23 cellular contexts compared by ENCODE assay signal in the genomic region with DNA sequence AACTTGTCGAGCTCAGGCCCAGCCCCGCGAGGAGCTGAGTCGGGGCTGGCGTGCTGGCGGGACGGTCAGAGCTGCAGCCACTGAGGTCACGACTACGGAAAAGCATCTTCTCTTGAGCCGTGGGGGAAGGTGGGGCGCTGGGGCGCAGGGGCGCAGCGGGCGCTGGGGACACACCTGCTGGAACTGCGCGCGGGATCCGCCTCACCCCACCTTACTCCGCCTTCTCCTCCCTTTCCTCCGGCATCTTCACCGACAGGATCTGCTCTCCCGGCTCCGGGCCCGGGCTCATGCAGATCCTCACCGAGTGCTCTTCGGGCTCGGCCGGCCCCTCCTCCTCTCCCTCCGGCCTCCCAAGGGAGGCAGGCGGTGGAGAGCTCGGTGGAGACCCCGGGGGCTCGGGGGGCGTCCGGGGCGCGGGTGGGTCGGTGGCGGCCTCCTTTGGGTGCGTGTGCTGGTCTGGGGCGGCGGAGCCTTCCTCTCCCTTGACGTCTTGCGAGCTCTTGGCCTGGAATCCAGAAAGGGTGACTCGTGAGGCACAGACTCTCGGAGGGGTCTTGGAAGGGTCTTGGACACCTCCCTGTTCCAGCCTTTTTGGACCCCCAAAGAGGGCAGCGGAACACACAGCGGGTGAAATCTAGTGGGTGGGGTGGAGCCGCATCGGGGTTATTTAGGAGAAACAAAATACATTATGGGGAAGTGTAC.
DNase-seq lines count a peak whose midpoint lies in the region; ATAC-seq and TF ChIP-seq lines count a peak whose summit lies in the region.
"Had no signal": no experiment of that assay in that cellular context is flagged by ENCODE, and none has a peak within 500 bp of the region (broad histone marks: within the 10 kb centered on the region; RNA-seq: fewer than 3 reads in every experiment).

No MANE protein-coding gene starts in this region.

- peak overlapping the region; percentile 55 for H3K4me3 Mint-ChIP-seq in WTC11
- H3K4me3 Mint-ChIP-seq in activated T-helper 17 cell treated with anti-CD3 and anti-CD28 coated beads, Interleukin-2, amount 50 U/mL, for 72 hours = no peak overlapping the region
- H3K4me3 Mint-ChIP-seq: activated CD4-positive, alpha-beta memory T cell treated with anti-CD3 and anti-CD28 coated beads, Interleukin-2, amount 10 ng/mL, durations not matched to agents 7 days and 5 days; activated naive CD8-positive, alpha-beta T cell treated with anti-CD3 and anti-CD28 coated beads, Interleukin-2, amount 10 ng/mL, durations not matched to agents 7 days and 5 days; mesothelial cell of epicardium; nephron; stimulated activated naive CD8-positive, alpha-beta T cell treated with anti-CD3 and anti-CD28 coated beads, Interleukin-15, amount 100 ng/mL, for 72 hours had no signal

- no peak overlapping the region for H2BK120ac ChIP-seq in neuronal stem cell (ENCODE audit: low read depth, low read length)

- peaks cover 23% of the 10 kb centered on the region for H3K4me1 Mint-ChIP-seq in WTC11
- no peaks in the 10 kb centered on the region for H3K4me1 Mint-ChIP-seq in activated T-helper 17 cell treated with anti-CD3 and anti-CD28 coated beads, Interleukin-2, amount 50 U/mL, for 72 hours
- H3K4me1 Mint-ChIP-seq: activated CD4-positive, alpha-beta memory T cell treated with anti-CD3 and anti-CD28 coated beads, Interleukin-2, amount 10 ng/mL, durations not matched to agents 7 days and 5 days; activated naive CD8-positive, alpha-beta T cell treated with anti-CD3 and anti-CD28 coated beads, Interleukin-2, amount 10 ng/mL, durations not matched to agents 7 days and 5 days; stimulated activated naive CD8-positive, alpha-beta T cell treated with anti-CD3 and anti-CD28 coated beads, Interleukin-15, amount 100 ng/mL, for 72 hours had no signal

- no peak overlapping the region for H2AK5ac ChIP-seq in neuronal stem cell (ENCODE audit: low read depth, low read length)

- H3K27me3 Mint-ChIP-seq in WTC11 (ENCODE audit: low read depth) = peaks cover 27% of the 10 kb centered on the region
- peaks cover 46% of the 10 kb centered on the region for H3K27me3 Mint-ChIP-seq in activated T-helper 17 cell treated with anti-CD3 and anti-CD28 coated beads, Interleukin-2, amount 50 U/mL, for 72 hours

- POLR2A ChIA-PET in WTC11 (lab: Charles Lee) = interaction anchor here (0.5 to 0.6 kb wide), 2 partner anchors 22 to 1291 kb away, joined by 3 to 4 read pairs; no protein-coding TSS in a partner anchor

- no peak overlapping the region for H3K27ac Mint-ChIP-seq in WTC11
- no peak overlapping the region for H3K27ac Mint-ChIP-seq in activated T-helper 17 cell treated with anti-CD3 and anti-CD28 coated beads, Interleukin-2, amount 50 U/mL, for 72 hours
- H3K27ac Mint-ChIP-seq: activated CD4-positive, alpha-beta memory T cell treated with anti-CD3 and anti-CD28 coated beads, Interleukin-2, amount 10 ng/mL, durations not matched to agents 7 days and 5 days; activated naive CD8-positive, alpha-beta T cell treated with anti-CD3 and anti-CD28 coated beads, Interleukin-2, amount 10 ng/mL, durations not matched to agents 7 days and 5 days; mesothelial cell of epicardium; nephron; stimulated activated naive CD8-positive, alpha-beta T cell treated with anti-CD3 and anti-CD28 coated beads, Interleukin-15, amount 100 ng/mL, for 72 hours had no signal

- H2AFZ ChIP-seq in neuronal stem cell (ENCODE audit: low read length) = no peak overlapping the region
- H2AFZ ChIP-seq: hepatocyte, parathyroid adenoma had no signal

- peak; percentile 79 for ATAC-seq in WTC11
- no peak for ATAC-seq in activated T-helper 17 cell treated with anti-CD3 and anti-CD28 coated beads, Interleukin-2, amount 50 U/mL, for 72 hours (replicated peaks)
- ATAC-seq in HG03457 (IDR thresholded peaks at IDR 0.05; ENCODE audit: unreplicated experiment) = no peak
- ATAC-seq in GM21423 (IDR thresholded peaks at IDR 0.05; ENCODE audit: unreplicated experiment) = no peak
- ATAC-seq: activated CD4-positive, CD25-positive, alpha-beta regulatory T cell treated with anti-CD3 and anti-CD28 coated beads, Interleukin-2, amount 50 U/mL, for 24 hours; stimulated activated naive CD8-positive, alpha-beta T cell treated with anti-CD3 and anti-CD28 coated beads, Interleukin-15, amount 100 ng/mL, for 72 hours had no signal

- peak overlapping the region; percentile 17; the same call in 1 of the 2 replicates for H3K4me3 ChIP-seq in iPS DF 6.9 (ENCODE audit: low read length)
- H3K4me3 ChIP-seq in neuronal stem cell (ENCODE audit: low read length in 2 of 2) = peak overlapping the region in 1 of 2 donors; percentile 30
- H3K4me3 ChIP-seq: hepatocyte, right lobe of liver, transverse colon had no signal

- no peak overlapping the region for H3K14ac ChIP-seq in neuronal stem cell (ENCODE audit: low read length)

- H3K9me3 ChIP-seq in ES-I3 (ENCODE audit: control insufficient read depth, insufficient read depth, low read length) (no peaks in the 10 kb centered on the region), iPS DF 6.9 (ENCODE audit: control insufficient read depth, insufficient read depth, low read length) (no peaks in the 10 kb centered on the region), neuronal stem cell (replicated peaks in 1 of 2; ENCODE audit: control insufficient read depth in 2 of 2, insufficient read depth in 1 of 2, low read depth in 1 of 2, low read length in 2 of 2) (no peaks in the 10 kb centered on the region)
- H3K9me3 ChIP-seq: right lobe of liver, transverse colon had no signal

- H3K4me2 ChIP-seq in neuronal stem cell (ENCODE audit: insufficient read depth, low read length, poor library complexity, severe bottlenecking) = peak overlapping the region; percentile 29
- H3K4me2 ChIP-seq: hepatocyte had no signal

- peak; percentile 50 for DNase-seq in WTC11 (ENCODE audit: low spot score)
- no peak for DNase-seq in iPS DF 6.9 (ENCODE audit: low read depth, low spot score)
- DNase-seq in neuronal stem cell (ENCODE audit: low spot score) = no peak
- DNase-seq in GM20000 (ENCODE audit: low spot score) = no peak
- DNase-seq: activated CD4-positive, alpha-beta memory T cell treated with anti-CD3 and anti-CD28 coated beads, Interleukin-2, amount 10 ng/mL, durations not matched to agents 7 days and 5 days; activated effector memory CD4-positive, alpha-beta T cell treated with anti-CD3 and anti-CD28 coated beads, Interleukin-2, amount 50 U/mL, for 16 hours; activated naive CD8-positive, alpha-beta T cell treated with anti-CD3 and anti-CD28 coated beads, Interleukin-2, amount 10 ng/mL, durations not matched to agents 7 days and 5 days; erythroblast; foreskin fibroblast; NCI-H524 treated with DMSO at 0.1 percent for 48 hours; NK-92 treated with Interleukin-12 subunit alpha and Interleukin-12 subunit beta, amount 100 ng/mL, for 24 hours; right lobe of liver; stimulated activated naive CD8-positive, alpha-beta T cell treated with anti-CD3 and anti-CD28 coated beads, Interleukin-15, amount 100 ng/mL, for 72 hours; transverse colon had no signal

- CTCF ChIA-PET in WTC11 (lab: Charles Lee) = interaction anchor here (1.0 to 2.7 kb wide), 13 partner anchors 9 to 284 kb away, joined by 3 to 10 read pairs (median 5); partner anchors contain the start of gene USB1

- no peaks in the 10 kb centered on the region for H3K9me3 Mint-ChIP-seq in WTC11
- H3K9me3 Mint-ChIP-seq in activated T-helper 17 cell treated with anti-CD3 and anti-CD28 coated beads, Interleukin-2, amount 50 U/mL, for 72 hours = no peaks in the 10 kb centered on the region
- H3K9me3 Mint-ChIP-seq: activated CD4-positive, alpha-beta memory T cell treated with anti-CD3 and anti-CD28 coated beads, Interleukin-2, amount 10 ng/mL, durations not matched to agents 7 days and 5 days; activated naive CD8-positive, alpha-beta T cell treated with anti-CD3 and anti-CD28 coated beads, Interleukin-2, amount 10 ng/mL, durations not matched to agents 7 days and 5 days; mesothelial cell of epicardium; nephron; stimulated activated naive CD8-positive, alpha-beta T cell treated with anti-CD3 and anti-CD28 coated beads, Interleukin-15, amount 100 ng/mL, for 72 hours had no signal

- no peak overlapping the region for H3K23ac ChIP-seq in neuronal stem cell (ENCODE audit: low read depth, low read length, poor library complexity)

- H3K4me1 ChIP-seq in ES-I3 (ENCODE audit: insufficient read depth, low read length) (no peaks in the 10 kb centered on the region), iPS DF 6.9 (ENCODE audit: control insufficient read depth, insufficient read depth, low read length) (no peaks in the 10 kb centered on the region), neuronal stem cell (ENCODE audit: control insufficient read depth in 2 of 2, insufficient read depth in 1 of 2, low read depth in 1 of 2, low read length in 2 of 2) (no peaks in the 10 kb centered on the region)
- H3K4me1 ChIP-seq: parathyroid adenoma had no signal

- no peak overlapping the region for H4K91ac ChIP-seq in neuronal stem cell (ENCODE audit: low read depth, low read length, poor library complexity)

- H3K27ac ChIP-seq in iPS DF 6.9 (ENCODE audit: low read length) = no peak overlapping the region
- H3K27ac ChIP-seq in neuronal stem cell (replicated peaks; ENCODE audit: low read length) = no peak overlapping the region
- H3K27ac ChIP-seq: hepatocyte, parathyroid adenoma, right lobe of liver, transverse colon had no signal

- H3K36me3 Mint-ChIP-seq in WTC11 = no peaks in the 10 kb centered on the region
- H3K36me3 Mint-ChIP-seq in activated T-helper 17 cell treated with anti-CD3 and anti-CD28 coated beads, Interleukin-2, amount 50 U/mL, for 72 hours (ENCODE audit: low read depth) = no peaks in the 10 kb centered on the region
- H3K36me3 Mint-ChIP-seq: activated naive CD8-positive, alpha-beta T cell treated with anti-CD3 and anti-CD28 coated beads, Interleukin-2, amount 10 ng/mL, durations not matched to agents 7 days and 5 days; mesothelial cell of epicardium had no signal

- peak overlapping the region; percentile 32 for H3K18ac ChIP-seq in neuronal stem cell (ENCODE audit: low read length)

- WGBS in iPS DF 6.9 (ENCODE audit: insufficient coverage, insufficient read length) = no CpG with 5 or more reads among the region's 51 CpGs
- no CpG with 5 or more reads among the region's 51 CpGs for WGBS in neuronal stem cell (ENCODE audit: extremely low coverage in 2 of 2, insufficient read length in 2 of 2, insufficient replicate concordance in 1 of 2), 2 donors

- no peak overlapping the region for H2BK12ac ChIP-seq in neuronal stem cell (ENCODE audit: low read length)

- H3K36me3 ChIP-seq in ES-I3 (ENCODE audit: insufficient read depth, low read length) (no peaks in the 10 kb centered on the region), iPS DF 6.9 (ENCODE audit: control insufficient read depth, insufficient read depth, low read length) (no peaks in the 10 kb centered on the region), neuronal stem cell (replicated peaks in 1 of 2; ENCODE audit: control insufficient read depth in 2 of 2, insufficient read depth in 2 of 2, low read length in 2 of 2) (no peaks in the 10 kb centered on the region)
- H3K36me3 ChIP-seq: right lobe of liver, transverse colon had no signal

- no peak for TF ChIP-seq CTCF in WTC11 (IDR thresholded peaks at IDR 0.05)
- no peak for TF ChIP-seq CTCF in GM20000 (IDR thresholded peaks at IDR 0.05; ENCODE audit: extremely low read depth, missing control alignments)

- no peak overlapping the region for H2BK15ac ChIP-seq in neuronal stem cell (ENCODE audit: low read length)

- no peaks in the 10 kb centered on the region for H3K79me1 ChIP-seq in neuronal stem cell (ENCODE audit: low read depth, low read length)

- H3K9ac ChIP-seq in ES-I3 (ENCODE audit: low read depth, low read length) (peak overlapping the region; percentile 45; the same call in 1 of the 2 replicates), neuronal stem cell (ENCODE audit: low read depth, low read length, poor library complexity) (no peak overlapping the region)
- H3K9ac ChIP-seq: parathyroid adenoma had no signal

- no peak overlapping the region for H4K8ac ChIP-seq in neuronal stem cell (ENCODE audit: low read depth, low read length)

- no peak overlapping the region for H2BK5ac ChIP-seq in neuronal stem cell (ENCODE audit: low read length)

- H3K4ac ChIP-seq in neuronal stem cell (ENCODE audit: low read length) = no peak overlapping the region

- H3K27me3 ChIP-seq in iPS DF 6.9 (ENCODE audit: control insufficient read depth, insufficient read depth, low read length) = no peaks in the 10 kb centered on the region; the same call in 1 of the 2 replicates
- H3K27me3 ChIP-seq in neuronal stem cell (ENCODE audit: control insufficient read depth in 3 of 3, insufficient read depth in 3 of 3, low read depth in 1 of 3, low read length in 3 of 3) = peaks cover 0 to 39% (median 24%) of the 10 kb centered on the region in 3 experiments
- H3K27me3 ChIP-seq: right lobe of liver had no signal
